10 cellular contexts compared by ENCODE assay signal in the genomic region with DNA sequence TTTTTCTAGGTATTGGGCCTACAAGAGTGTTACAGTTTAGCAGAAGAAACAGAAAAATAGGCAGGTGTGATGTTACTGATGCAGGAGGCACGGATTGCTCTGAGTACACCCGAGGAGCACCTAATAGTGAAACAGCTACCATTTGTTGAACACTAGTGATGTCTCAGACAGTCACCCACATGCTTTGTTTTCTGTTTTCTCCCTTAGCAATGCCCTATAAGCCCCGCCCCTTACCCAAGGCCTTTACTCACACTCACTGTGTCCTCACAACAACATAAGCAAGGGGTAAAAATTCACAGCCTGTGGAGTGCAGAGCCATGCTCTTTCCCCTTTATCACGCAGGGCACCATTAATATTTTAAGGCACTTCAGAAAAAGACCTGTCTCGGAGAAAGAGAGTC. TPM values are rescaled to one million over a fixed set of nuclear protein-coding genes. Genes with fewer than 3 reads are reported as not detected.
A peak's percentile ranks its signal among the peaks of the same experiment; 100 is the strongest.
DNase-seq lines count a peak whose midpoint lies in the region; ATAC-seq and TF ChIP-seq lines count a peak whose summit lies in the region.
"Had no signal": no experiment of that assay in that cellular context is flagged by ENCODE, and none has a peak within 500 bp of the region (broad histone marks: within the 10 kb centered on the region; RNA-seq: fewer than 3 reads in every experiment).

No MANE protein-coding gene starts in this region.

- no peak overlapping the region for H3K27ac ChIP-seq in OCI-LY3 (ENCODE audit: low read length)
- H3K27ac ChIP-seq: neutrophil had no signal

- no peak overlapping the region for H3K4me3 Mint-ChIP-seq in activated CD4-positive, alpha-beta T cell treated with anti-CD3 and anti-CD28 coated beads, Interleukin-2, amount 10 ng/mL, durations not matched to agents 24 days and 14 days
- no peak overlapping the region for H3K4me3 Mint-ChIP-seq in stimulated activated effector memory CD8-positive, alpha-beta T cell treated with anti-CD3 and anti-CD28 coated beads, Interleukin-12 subunit alpha, Interleukin-12 subunit beta, amount 100 ng/mL, for 72 hours
- H3K4me3 Mint-ChIP-seq: IgD-negative memory B cell had no signal

- no peaks in the 10 kb centered on the region for H3K9me3 Mint-ChIP-seq in activated CD4-positive, alpha-beta T cell treated with anti-CD3 and anti-CD28 coated beads, Interleukin-2, amount 10 ng/mL, durations not matched to agents 24 days and 14 days
- no peaks in the 10 kb centered on the region for H3K9me3 Mint-ChIP-seq in stimulated activated effector memory CD8-positive, alpha-beta T cell treated with anti-CD3 and anti-CD28 coated beads, Interleukin-12 subunit alpha, Interleukin-12 subunit beta, amount 100 ng/mL, for 72 hours
- H3K9me3 Mint-ChIP-seq: IgD-negative memory B cell had no signal

- intact Hi-C loops in activated CD4-positive, alpha-beta T cell treated with anti-CD3 and anti-CD28 coated beads, Interleukin-2, amount 10 ng/mL, durations not matched to agents 24 days and 14 days (cut with micrococcal nuclease) = no loop called here

- 0 out of 2 replicates have a peak overlapping the region, but pooled peaks have one; percentile 6 for H2AFZ ChIP-seq in OCI-LY3 (ENCODE audit: low read depth, low read length)

- TF ChIP-seq CTCF in OCI-LY3 (IDR thresholded peaks at IDR 0.05; ENCODE audit: low read depth, low read length) = no peak
- no peak for TF ChIP-seq CTCF in epithelial cell of esophagus (IDR thresholded peaks at IDR 0.05; ENCODE audit: insufficient read depth, low read depth, low read length, missing control alignments)

- H3K9me3 ChIP-seq in OCI-LY3 (ENCODE audit: insufficient read depth, low read length) = no peaks in the 10 kb centered on the region
- H3K9me3 ChIP-seq: neutrophil had no signal

- no peak overlapping the region for H3K4me2 ChIP-seq in OCI-LY3 (ENCODE audit: low read length)

- ATAC-seq in stimulated activated effector memory CD8-positive, alpha-beta T cell treated with anti-CD3 and anti-CD28 coated beads, Interleukin-12 subunit alpha, Interleukin-12 subunit beta, amount 100 ng/mL, for 72 hours = peak; percentile 89
- ATAC-seq in GM19397 (IDR thresholded peaks at IDR 0.05; ENCODE audit: unreplicated experiment) (no peak), left lobe of liver (no peak), HG03135 (IDR thresholded peaks at IDR 0.05; ENCODE audit: unreplicated experiment) (no peak)

- no peaks in the 10 kb centered on the region for H4K20me1 ChIP-seq in OCI-LY3 (ENCODE audit: insufficient read depth, low read length)

- peaks cover 15% of the 10 kb centered on the region for H3K4me1 Mint-ChIP-seq in activated CD4-positive, alpha-beta T cell treated with anti-CD3 and anti-CD28 coated beads, Interleukin-2, amount 10 ng/mL, durations not matched to agents 24 days and 14 days
- peaks cover 27% of the 10 kb centered on the region for H3K4me1 Mint-ChIP-seq in stimulated activated effector memory CD8-positive, alpha-beta T cell treated with anti-CD3 and anti-CD28 coated beads, Interleukin-12 subunit alpha, Interleukin-12 subunit beta, amount 100 ng/mL, for 72 hours

- no peaks in the 10 kb centered on the region for H3K36me3 Mint-ChIP-seq in activated CD4-positive, alpha-beta T cell treated with anti-CD3 and anti-CD28 coated beads, Interleukin-2, amount 10 ng/mL, durations not matched to agents 24 days and 14 days (ENCODE audit: low read depth)
- H3K36me3 Mint-ChIP-seq in stimulated activated effector memory CD8-positive, alpha-beta T cell treated with anti-CD3 and anti-CD28 coated beads, Interleukin-12 subunit alpha, Interleukin-12 subunit beta, amount 100 ng/mL, for 72 hours = no peaks in the 10 kb centered on the region
- H3K36me3 Mint-ChIP-seq: IgD-negative memory B cell had no signal

- no peaks in the 10 kb centered on the region for H3K79me2 ChIP-seq in OCI-LY3 (ENCODE audit: low read length)

- peaks cover 63% of the 10 kb centered on the region for H3K4me1 ChIP-seq in OCI-LY3 (ENCODE audit: low read length)

- DNase-seq in activated CD4-positive, alpha-beta T cell treated with anti-CD3 and anti-CD28 coated beads, Interleukin-2, amount 10 ng/mL, durations not matched to agents 24 days and 14 days = peak; percentile 72
- DNase-seq in activated CD4-positive, alpha-beta T cell treated with anti-CD3 and anti-CD28 coated beads, Interleukin-2, amount 50 U/mL, for 1 hour = no peak
- DNase-seq in epithelial cell of esophagus (ENCODE audit: low read depth) (peak; percentile 88), left lobe of liver (ENCODE audit: low spot score) (no peak)
- no peak for DNase-seq in stimulated activated effector memory CD8-positive, alpha-beta T cell treated with anti-CD3 and anti-CD28 coated beads, Interleukin-12 subunit alpha, Interleukin-12 subunit beta, amount 100 ng/mL, for 72 hours (ENCODE audit: low spot score in 2 of 2)

- no peaks in the 10 kb centered on the region for H3K36me3 ChIP-seq in OCI-LY3 (replicated peaks; ENCODE audit: low read depth, low read length)
- H3K36me3 ChIP-seq: neutrophil had no signal

- H3K27me3 Mint-ChIP-seq in activated CD4-positive, alpha-beta T cell treated with anti-CD3 and anti-CD28 coated beads, Interleukin-2, amount 10 ng/mL, durations not matched to agents 24 days and 14 days = no peaks in the 10 kb centered on the region

- H3K4me3 ChIP-seq in OCI-LY3 (ENCODE audit: low read length) (no peak overlapping the region), epithelial cell of esophagus (ENCODE audit: low read length) (no peak overlapping the region)

- no peak overlapping the region for H3K27ac Mint-ChIP-seq in activated CD4-positive, alpha-beta T cell treated with anti-CD3 and anti-CD28 coated beads, Interleukin-2, amount 10 ng/mL, durations not matched to agents 24 days and 14 days
- H3K27ac Mint-ChIP-seq in stimulated activated effector memory CD8-positive, alpha-beta T cell treated with anti-CD3 and anti-CD28 coated beads, Interleukin-12 subunit alpha, Interleukin-12 subunit beta, amount 100 ng/mL, for 72 hours = no peak overlapping the region
- H3K27ac Mint-ChIP-seq: IgD-negative memory B cell had no signal

- no peak overlapping the region for H3K9ac ChIP-seq in OCI-LY3 (ENCODE audit: low read length)

- no peaks in the 10 kb centered on the region for H3K27me3 ChIP-seq in OCI-LY3 (ENCODE audit: low read depth, low read length)

RNA-seq across cellular contexts. Expression of a gene that starts 25.7 kb away (rescaled TPM):
- 142 and 144 TPM in 2 replicates for total RNA-seq in activated CD4-positive, alpha-beta T cell treated with anti-CD3 and anti-CD28 coated beads, Interleukin-2, amount 10 ng/mL, durations not matched to agents 24 days and 14 days
- total RNA-seq in left lobe of liver = 25.5 TPM

RNA-seq across cellular contexts. Expression of a gene that starts 50.1 kb away (rescaled TPM):
- total RNA-seq in activated CD4-positive, alpha-beta T cell treated with anti-CD3 and anti-CD28 coated beads, Interleukin-2, amount 10 ng/mL, durations not matched to agents 24 days and 14 days = 36.4 and 39.6 TPM in 2 replicates
- total RNA-seq in left lobe of liver = 4.5 TPM

RNA-seq across cellular contexts. Expression of a gene that starts 50.3 kb away (rescaled TPM):
- 60.7 and 63.0 TPM in 2 replicates for total RNA-seq in activated CD4-positive, alpha-beta T cell treated with anti-CD3 and anti-CD28 coated beads, Interleukin-2, amount 10 ng/mL, durations not matched to agents 24 days and 14 days
- total RNA-seq in left lobe of liver = 1.3 TPM

RNA-seq across cellular contexts. Expression of a gene that starts 51.9 kb away (rescaled TPM):
- total RNA-seq in activated CD4-positive, alpha-beta T cell treated with anti-CD3 and anti-CD28 coated beads, Interleukin-2, amount 10 ng/mL, durations not matched to agents 24 days and 14 days = 11.1 and 12.2 TPM in 2 replicates
- total RNA-seq in left lobe of liver = 3.9 TPM

Comparison
In these comparisons a context has a peak if more than half of its experiments do, and no peak if none do; other contexts are left out.
1. DNase-seq: peak in activated CD4-positive, alpha-beta T cell treated with anti-CD3 and anti-CD28 coated beads, Interleukin-2, amount 10 ng/mL, durations not matched to agents 24 days and 14 days (single experiment) and epithelial cell of esophagus (single experiment); none in activated CD4-positive, alpha-beta T cell treated with anti-CD3 and anti-CD28 coated beads, Interleukin-2, amount 50 U/mL, for 1 hour (single experiment), stimulated activated effector memory CD8-positive, alpha-beta T cell treated with anti-CD3 and anti-CD28 coated beads, Interleukin-12 subunit alpha, Interleukin-12 subunit beta, amount 100 ng/mL, for 72 hours (0 of 2) and left lobe of liver (single experiment).
2. RNA of a gene that starts 50.3 kb away (total RNA-seq): 60.7 to 63.0 TPM in activated CD4-positive, alpha-beta T cell treated with anti-CD3 and anti-CD28 coated beads, Interleukin-2, amount 10 ng/mL, durations not matched to agents 24 days and 14 days; 1.3 TPM in left lobe of liver (single experiment); every median in the first group is over 10 times any median in the second.